8 cellular contexts compared by ENCODE assay signal in genomic region chr18:3585656-3586509, GRCh38.
A peak's percentile ranks its signal among the peaks of the same experiment; 100 is the strongest.
DNase-seq lines count a peak whose midpoint lies in the region; ATAC-seq, FAIRE-seq and TF ChIP-seq lines count a peak whose summit lies in the region.

No MANE protein-coding gene starts in this region.

- H3K4me1 Mint-ChIP-seq in T-helper 1 cell treated with Interleukin-12 subunit alpha and Interleukin-12 subunit beta and Interleukin-4 antibody, amounts not matched to agents 30 μg/mL and 1 μg/mL, for 36 hours (ENCODE audit: low read depth) = peaks cover 30% of the 10 kb centered on the region
- H3K4me1 Mint-ChIP-seq in astrocyte (ENCODE audit: low read depth, unreplicated experiment) = peaks cover 6% of the 10 kb centered on the region

- peak; percentile 62 for DNase-seq in NCI-H1694 (lab: John Stamatoyannopoulos, UW)
- peak; percentile 58 for DNase-seq in astrocyte (ENCODE audit: low read depth)
- DNase-seq in hepatic stellate cell (ENCODE audit: low spot score) = peak; percentile 44
- no peak for DNase-seq in smooth muscle cell (lab: John Stamatoyannopoulos, UW; ENCODE audit: unreplicated experiment)

- H2AFZ ChIP-seq in astrocyte (ENCODE audit: low read depth, low read length) (no peak overlapping the region), smooth muscle cell (ENCODE audit: low read depth) (no peak overlapping the region)

- H3K79me2 ChIP-seq in astrocyte (ENCODE audit: insufficient read depth, low read length) (no peaks in the 10 kb centered on the region), smooth muscle cell (ENCODE audit: low read depth) (no peaks in the 10 kb centered on the region)

- H3K36me3 Mint-ChIP-seq in T-helper 1 cell treated with Interleukin-12 subunit alpha and Interleukin-12 subunit beta and Interleukin-4 antibody, amounts not matched to agents 30 μg/mL and 1 μg/mL, for 36 hours (ENCODE audit: low read depth) = no peaks in the 10 kb centered on the region
- H3K36me3 Mint-ChIP-seq in astrocyte (ENCODE audit: low read depth, unreplicated experiment) = peaks cover 3% of the 10 kb centered on the region

- H3K4me1 ChIP-seq in astrocyte (ENCODE audit: insufficient read depth, low read length) (no peaks in the 10 kb centered on the region), smooth muscle cell (ENCODE audit: low read depth) (peaks cover 1% of the 10 kb centered on the region)

- H4K20me1 ChIP-seq in astrocyte (ENCODE audit: insufficient read depth, low read length) (no peaks in the 10 kb centered on the region), smooth muscle cell (ENCODE audit: low read depth) (no peaks in the 10 kb centered on the region)

- no peaks in the 10 kb centered on the region for H3K9me3 Mint-ChIP-seq in T-helper 1 cell treated with Interleukin-12 subunit alpha and Interleukin-12 subunit beta and Interleukin-4 antibody, amounts not matched to agents 30 μg/mL and 1 μg/mL, for 36 hours
- H3K9me3 Mint-ChIP-seq in astrocyte (ENCODE audit: unreplicated experiment) = peaks cover 3% of the 10 kb centered on the region

- no peak overlapping the region for H3K27ac ChIP-seq in astrocyte (ENCODE audit: low read depth, low read length)
- no peak overlapping the region for H3K27ac ChIP-seq in smooth muscle cell (ENCODE audit: low read depth)

- TF ChIP-seq CTCF in GM12875 (IDR thresholded peaks at IDR 0.05; ENCODE audit: borderline replicate concordance, insufficient read depth, low read depth, low read length) = peak; percentile 77
- TF ChIP-seq CTCF in astrocyte (IDR thresholded peaks at IDR 0.05; ENCODE audit: insufficient read depth, low read depth, low read length) = peak; percentile 72
- TF ChIP-seq CTCF in smooth muscle cell (IDR thresholded peaks at IDR 0.05; ENCODE audit: borderline replicate concordance, insufficient read depth, poor library complexity, severe bottlenecking) = peak; percentile 67

- no peak overlapping the region for H3K4me3 Mint-ChIP-seq in T-helper 1 cell treated with Interleukin-12 subunit alpha and Interleukin-12 subunit beta and Interleukin-4 antibody, amounts not matched to agents 30 μg/mL and 1 μg/mL, for 36 hours
- H3K4me3 Mint-ChIP-seq in astrocyte (ENCODE audit: unreplicated experiment) = peak overlapping the region; percentile 37

- no peak for FAIRE-seq in astrocyte (lab: Jason Lieb, UNC)

- no peaks in the 10 kb centered on the region for H3K36me3 ChIP-seq in astrocyte (ENCODE audit: insufficient read depth, low read length)
- no peaks in the 10 kb centered on the region for H3K36me3 ChIP-seq in smooth muscle cell (ENCODE audit: low read depth)

- no peak overlapping the region for H3K4me2 ChIP-seq in astrocyte (ENCODE audit: low read length)
- no peak overlapping the region for H3K4me2 ChIP-seq in smooth muscle cell

- peak overlapping the region; percentile 53 for H3K27ac Mint-ChIP-seq in T-helper 1 cell treated with Interleukin-12 subunit alpha and Interleukin-12 subunit beta and Interleukin-4 antibody, amounts not matched to agents 30 μg/mL and 1 μg/mL, for 36 hours
- peak overlapping the region; percentile 70 for H3K27ac Mint-ChIP-seq in astrocyte (ENCODE audit: unreplicated experiment)

- peak overlapping the region; percentile 18 for H3K4me3 ChIP-seq in GM12875 (ENCODE audit: low read depth, low read length)
- no peak overlapping the region for H3K4me3 ChIP-seq in astrocyte (ENCODE audit: insufficient read depth, low read depth, low read length)
- no peak overlapping the region for H3K4me3 ChIP-seq in smooth muscle cell

- WGBS in smooth muscle cell (ENCODE audit: low lambda C conversion rate) = 37% methylated on average over 12 of the region's 12 CpGs

- H3K9ac ChIP-seq in astrocyte (ENCODE audit: low read length) = no peak overlapping the region
- no peak overlapping the region for H3K9ac ChIP-seq in smooth muscle cell (ENCODE audit: low read depth)

- H3K27me3 ChIP-seq in astrocyte (ENCODE audit: insufficient read depth, low read length) (no peaks in the 10 kb centered on the region), smooth muscle cell (ENCODE audit: low read depth) (no peaks in the 10 kb centered on the region)

- H3F3A ChIP-seq in smooth muscle cell (ENCODE audit: low read depth) = peaks cover 9% of the 10 kb centered on the region

- H3K27me3 Mint-ChIP-seq in T-helper 1 cell treated with Interleukin-12 subunit alpha and Interleukin-12 subunit beta and Interleukin-4 antibody, amounts not matched to agents 30 μg/mL and 1 μg/mL, for 36 hours (ENCODE audit: low read depth) = no peaks in the 10 kb centered on the region
- no peaks in the 10 kb centered on the region for H3K27me3 Mint-ChIP-seq in astrocyte (ENCODE audit: low read depth, unreplicated experiment)

- H3K9me3 ChIP-seq in astrocyte (ENCODE audit: insufficient read depth, low read depth, low read length) = no peaks in the 10 kb centered on the region
- no peaks in the 10 kb centered on the region for H3K9me3 ChIP-seq in smooth muscle cell (replicated peaks; ENCODE audit: low read depth)

- ATAC-seq in HG02852 (IDR thresholded peaks at IDR 0.05; ENCODE audit: unreplicated experiment) (peak; percentile 28), HG02759 (IDR thresholded peaks at IDR 0.05; ENCODE audit: unreplicated experiment) (no peak)
